Comparison of ENCODE assay signal across 27 cellular contexts in genomic region chr3:33602829-33603228, GRCh38.
"Had no signal": no experiment of that assay in that cellular context is flagged by ENCODE, and none has a peak within 500 bp of the region (broad histone marks: within the 10 kb centered on the region; RNA-seq: fewer than 3 reads in every experiment).

No MANE protein-coding gene starts in this region.

- H3K9me3 ChIP-seq: heart right ventricle, lower lobe of right lung, pancreas, psoas muscle, stomach, testis, thyroid gland, transverse colon, upper lobe of right lung had no signal

- ATAC-seq: left colon; lower lobe of right lung; naive thymus-derived CD8-positive, alpha-beta T cell; pancreas; psoas muscle; sciatic nerve; stimulated activated naive B cell treated with anti-CD40 and anti-IgM and Interleukin-4, amounts not matched to agents 10 μg/mL and 1 μg/mL and 100 μg/mL, for 72 hours; stimulated activated naive CD8-positive, alpha-beta T cell treated with anti-CD3 and anti-CD28 coated beads, Interleukin-15, Interleukin-2, amounts not matched to agents 100 U/mL and 50 U/mL, for 24 hours; upper lobe of right lung had no signal

- H3K27ac ChIP-seq: heart right ventricle, hepatocyte, lower lobe of right lung, pancreas, psoas muscle, skin epidermis, stomach, testis, thyroid gland, transverse colon, upper lobe of right lung had no signal

- H3K4me3 ChIP-seq: heart right ventricle, hepatocyte, lower lobe of right lung, pancreas, psoas muscle, skin epidermis, stomach, testis, thyroid gland, transverse colon, upper lobe of right lung had no signal

- FAIRE-seq: pancreas, urothelium cell line had no signal

- DNase-seq: glutamatergic neuron; islet precursor cell; kidney glomerular epithelial cell; left colon; lower lobe of right lung; mammary epithelial cell; mesenchymal stem cell; naive thymus-derived CD8-positive, alpha-beta T cell; nucleus accumbens; pancreas; psoas muscle; stimulated activated CD4-positive, alpha-beta T cell treated with anti-CD3 and anti-CD28 coated beads, Interleukin-12 subunit alpha, Interleukin-12 subunit beta, amount 100 ng/mL, for 4 hours; stimulated activated CD4-positive, alpha-beta T cell treated with anti-CD3 and anti-CD28 coated beads, Interleukin-15, amount 100 ng/mL, for 24 hours; stimulated activated CD4-positive, alpha-beta T cell treated with anti-CD3 and anti-CD28 coated beads, Interleukin-2, amount 100 ng/mL, for 24 hours; stimulated activated CD4-positive, alpha-beta T cell treated with anti-CD3 and anti-CD28 coated beads, Interleukin-4, amount 100 ng/mL, for 1 hour; stimulated activated naive B cell treated with anti-CD40 and anti-IgM and Interleukin-4, amounts not matched to agents 10 μg/mL and 1 μg/mL and 100 μg/mL, for 72 hours; stimulated activated naive CD8-positive, alpha-beta T cell treated with anti-CD3 and anti-CD28 coated beads, Interleukin-15, Interleukin-2, amounts not matched to agents 100 U/mL and 50 U/mL, for 24 hours; stomach; testis; thyroid gland; transverse colon; upper lobe of right lung had no signal

- H3K27me3 ChIP-seq: heart right ventricle, hepatocyte, pancreas, stomach, testis, thyroid gland, transverse colon, upper lobe of right lung had no signal

- H3K4me1 ChIP-seq: lower lobe of right lung, pancreas, psoas muscle, stomach, testis, thyroid gland, transverse colon, upper lobe of right lung had no signal
